ENCODE assay signal across 9 cellular contexts in genomic region chr13:99548448-99548847, GRCh38. TPM values are rescaled to one million over a fixed set of nuclear protein-coding genes. Genes with fewer than 3 reads are reported as not detected.
DNase-seq lines count a peak whose midpoint lies in the region; ATAC-seq and TF ChIP-seq lines count a peak whose summit lies in the region.
"Had no signal": no experiment of that assay in that cellular context is flagged by ENCODE, and none has a peak within 500 bp of the region (broad histone marks: within the 10 kb centered on the region; RNA-seq: fewer than 3 reads in every experiment).

No MANE protein-coding gene starts in this region.

- H3K27ac ChIP-seq in GM23338 (ENCODE audit: low read depth), result no peak overlapping the region
- peak overlapping the region; percentile 29 for H3K27ac ChIP-seq in naive thymus-derived CD4-positive, alpha-beta T cell (ENCODE audit: low read depth, low read length)

- no peak overlapping the region for H3K4me2 ChIP-seq in GM23338

- H2AFZ ChIP-seq in GM23338, result no peak overlapping the region

- intact Hi-C loops in naive thymus-derived CD4-positive, alpha-beta T cell (cut with micrococcal nuclease), result loop anchor here in 1 of 2 donors (2.0 kb wide), 1 partner anchor 14 kb away; no protein-coding TSS in a partner anchor

- no peaks in the 10 kb centered on the region; the same call in 2 of the 3 replicates for H3K9me3 Mint-ChIP-seq in GM23338
- H3K9me3 Mint-ChIP-seq in naive thymus-derived CD4-positive, alpha-beta T cell, result no peaks in the 10 kb centered on the region
- no peaks in the 10 kb centered on the region for H3K9me3 Mint-ChIP-seq in chondrocyte (ENCODE audit: low read depth)

- no peaks in the 10 kb centered on the region for H3K79me2 ChIP-seq in GM23338 (replicated peaks; ENCODE audit: insufficient read depth)

- no peaks in the 10 kb centered on the region for H3K4me1 ChIP-seq in GM23338 (ENCODE audit: insufficient read depth)
- peaks cover 3 to 9% of the 10 kb centered on the region in 2 donors for H3K4me1 ChIP-seq in naive thymus-derived CD4-positive, alpha-beta T cell (ENCODE audit: control insufficient read depth in 2 of 2, insufficient read depth in 2 of 2, low read length in 2 of 2)

- H3K9me2 ChIP-seq in GM23338 (ENCODE audit: insufficient read depth), result no peaks in the 10 kb centered on the region

- CTCF ChIA-PET in naive thymus-derived CD4-positive, alpha-beta T cell (lab: Charles Lee), result interaction anchor here (0.6 kb wide), 1 partner anchor 43 kb away, joined by 3 read pairs; no protein-coding TSS in a partner anchor

- POLR2A ChIA-PET in naive thymus-derived CD4-positive, alpha-beta T cell (lab: Charles Lee), result interaction anchor here (0.5 kb wide), 1 partner anchor 72 kb away, joined by 5 read pairs; no protein-coding TSS in a partner anchor

- no peaks in the 10 kb centered on the region for H3K27me3 ChIP-seq in GM23338 (ENCODE audit: insufficient read depth)
- no peaks in the 10 kb centered on the region for H3K27me3 ChIP-seq in naive thymus-derived CD4-positive, alpha-beta T cell (ENCODE audit: control insufficient read depth in 2 of 2, insufficient read depth in 2 of 2, low read length in 2 of 2)

- H3K4me1 Mint-ChIP-seq in GM23338 (no peaks in the 10 kb centered on the region), chondrocyte (ENCODE audit: low read depth) (peaks cover 5% of the 10 kb centered on the region)
- H3K4me1 Mint-ChIP-seq in naive thymus-derived CD4-positive, alpha-beta T cell, result peaks cover 4 to 40% (median 19%) of the 10 kb centered on the region in 7 donors

- H3K36me3 Mint-ChIP-seq in GM23338 (ENCODE audit: low read depth) (peaks cover 46% of the 10 kb centered on the region), chondrocyte (ENCODE audit: low read depth) (peaks cover 31% of the 10 kb centered on the region)
- H3K36me3 Mint-ChIP-seq in naive thymus-derived CD4-positive, alpha-beta T cell, result peaks cover 19 to 51% (median 28%) of the 10 kb centered on the region in 5 donors

- H3K27me3 Mint-ChIP-seq in GM23338 (ENCODE audit: insufficient read depth, low read depth, poor library complexity) (no peaks in the 10 kb centered on the region), chondrocyte (ENCODE audit: low read depth) (no peaks in the 10 kb centered on the region)
- H3K27me3 Mint-ChIP-seq in naive thymus-derived CD4-positive, alpha-beta T cell, result no peaks in the 10 kb centered on the region

- H3K4me3 Mint-ChIP-seq in GM23338, result no peak overlapping the region
- H3K4me3 Mint-ChIP-seq in naive thymus-derived CD4-positive, alpha-beta T cell, result peak overlapping the region in 1 of 10 donors; percentile 14
- no peak overlapping the region for H3K4me3 Mint-ChIP-seq in chondrocyte (ENCODE audit: unreplicated experiment)

- no peak for DNase-seq in GM23338 (ENCODE audit: low spot score)
- DNase-seq in naive thymus-derived CD4-positive, alpha-beta T cell, result no peak
- no peak for DNase-seq in chondrocyte (ENCODE audit: low spot score)
- no peak for DNase-seq in DMS 273 treated with DMSO at 0.1 percent for 48 hours (lab: John Stamatoyannopoulos, UW)
- no peak for DNase-seq in NAMALWA (ENCODE audit: low spot score)
- DNase-seq: effector CD4-positive, alpha-beta T cell; stimulated activated CD4-positive, alpha-beta T cell treated with anti-CD3 and anti-CD28 coated beads, Interleukin-15, amount 100 ng/mL, for 24 hours had no signal

- H3K9me3 ChIP-seq in naive thymus-derived CD4-positive, alpha-beta T cell (ENCODE audit: control insufficient read depth in 2 of 3, low read length in 3 of 3), result no peaks in the 10 kb centered on the region

- TF ChIP-seq CTCF in GM23338 (conservative IDR thresholded peaks at IDR 0.05; ENCODE audit: low read depth in 2 of 2) (no peak), chondrocyte (IDR thresholded peaks at IDR 0.05) (no peak)

- ATAC-seq in GM18909 (IDR thresholded peaks at IDR 0.05; ENCODE audit: poor library complexity, unreplicated experiment) (peak; percentile 74), GM23338 (no peak), HG03571 (IDR thresholded peaks at IDR 0.05; ENCODE audit: unreplicated experiment) (peak; percentile 45)
- ATAC-seq in naive thymus-derived CD4-positive, alpha-beta T cell, result peak; percentile 49

- H4K20me1 ChIP-seq in GM23338 (replicated peaks; ENCODE audit: insufficient read depth), result no peaks in the 10 kb centered on the region

- no peak overlapping the region for H3K27ac Mint-ChIP-seq in GM23338
- peak overlapping the region; percentile 29 to 97 (median 79) for H3K27ac Mint-ChIP-seq in naive thymus-derived CD4-positive, alpha-beta T cell
- H3K27ac Mint-ChIP-seq in chondrocyte (ENCODE audit: unreplicated experiment), result no peak overlapping the region

- peaks cover 12% of the 10 kb centered on the region; the same call in 1 of the 2 replicates for H3K36me3 ChIP-seq in GM23338 (ENCODE audit: insufficient read depth)
- peaks cover 4 to 78% (median 46%) of the 10 kb centered on the region in 3 experiments for H3K36me3 ChIP-seq in naive thymus-derived CD4-positive, alpha-beta T cell (ENCODE audit: control insufficient read depth in 2 of 3, insufficient read depth in 3 of 3, low read length in 3 of 3)

- no peak overlapping the region for H3K4me3 ChIP-seq in GM23338
- no peak overlapping the region for H3K4me3 ChIP-seq in naive thymus-derived CD4-positive, alpha-beta T cell (ENCODE audit: low read length)

- H3F3A ChIP-seq in GM23338 (replicated peaks; ENCODE audit: low read depth), result 0 out of 2 replicates have a peak, but pooled peaks cover 5% of the 10 kb centered on the region

TF ChIP-seq in GM23338, 12 proteins besides CTCF, POLR2A, EP300 and RAD21:
- TF ChIP-seq NANOG (IDR thresholded peaks at IDR 0.05; ENCODE audit: borderline replicate concordance) (no peak), EZH2phosphoT487 (IDR thresholded peaks at IDR 0.05; ENCODE audit: unreplicated experiment) (peak; percentile 59)
TF ChIP-seq in GM23338: peak in this region for 1.

RNA-seq across cellular contexts. Expression of gene TM9SF2, which starts 47.2 kb away (rescaled TPM):
- total RNA-seq in GM23338 (2014; rRNA removed; shearing (Covaris generic)), result 115 and 140 TPM in 2 replicates
- polyA plus RNA-seq in GM23338 (2016; fragmentation: Nextera tagmentation; extraction: Ambion mirVana), result 49.4 and 50.5 TPM in 2 replicates
- 10 to 100 TPM; 38.0 to 76.3 (median 53.1) TPM for total RNA-seq in naive thymus-derived CD4-positive, alpha-beta T cell
- polyA plus RNA-seq in naive thymus-derived CD4-positive, alpha-beta T cell, result 10 to 100 TPM; 56.5 to 81.9 TPM
- 122 to 147 TPM (median 125 TPM) in 3 replicates for total RNA-seq in chondrocyte

RNA-seq across cellular contexts. Expression of gene CLYBL, which starts 58.0 kb away (rescaled TPM):
- total RNA-seq in GM23338 (2014; rRNA removed; shearing (Covaris generic)), result 9.7 and 10.8 TPM in 2 replicates
- 12.5 and 12.6 TPM in 2 replicates for polyA plus RNA-seq in GM23338 (2016; fragmentation: Nextera tagmentation; extraction: Ambion mirVana)
- 10 to 100 TPM in 2 of 5 experiments, 1 to 10 TPM in 3; 5.6 to 13.0 (median 8.0) TPM for total RNA-seq in naive thymus-derived CD4-positive, alpha-beta T cell
- polyA plus RNA-seq in naive thymus-derived CD4-positive, alpha-beta T cell, result 10 to 100 TPM; 13.2 to 14.7 TPM
- total RNA-seq in chondrocyte, result 3.3 to 7.0 TPM (median 3.9 TPM) in 3 replicates

Comparison
In these comparisons a context has a peak if more than half of its experiments do, and no peak if none do; other contexts are left out.
1. H3K27ac Mint-ChIP-seq: peak in naive thymus-derived CD4-positive, alpha-beta T cell (9 of 9); none in GM23338 (single experiment) and chondrocyte (single experiment).